Comparison of ENCODE assay signal across 8 cellular contexts in genomic region chr1:221725683-221726330, GRCh38. TPM values are rescaled to one million over a fixed set of nuclear protein-coding genes. Genes with fewer than 3 reads are reported as not detected.
DNase-seq lines count a peak whose midpoint lies in the region; ATAC-seq and TF ChIP-seq lines count a peak whose summit lies in the region.

No MANE protein-coding gene starts in this region.

- ATAC-seq in GM18508 (IDR thresholded peaks at IDR 0.05; ENCODE audit: insufficient read depth, unreplicated experiment) = peak; percentile 7
- peak; percentile 30 for ATAC-seq in HG02943 (IDR thresholded peaks at IDR 0.05; ENCODE audit: low read depth, unreplicated experiment)
- ATAC-seq in activated CD8-positive, alpha-beta T cell treated with anti-CD3 and anti-CD28 coated beads, Interleukin-2, amount 10 ng/mL, durations not matched to agents 7 days and 5 days = no peak

- peak overlapping the region; percentile 59 for H3K27ac Mint-ChIP-seq in activated CD8-positive, alpha-beta T cell treated with anti-CD3 and anti-CD28 coated beads, Interleukin-2, amount 10 ng/mL, durations not matched to agents 7 days and 5 days

- peak overlapping the region in 1 of 2 donors; percentile 2 for H3K4me3 ChIP-seq in muscle layer of duodenum (ENCODE audit: low read depth in 1 of 2, low read length in 2 of 2)
- no peak overlapping the region for H3K4me3 ChIP-seq in vagina
- no peak overlapping the region for H3K4me3 ChIP-seq in thyroid gland (replicated peaks in 1 of 3)
- H3K4me3 ChIP-seq in hepatocyte = no peak overlapping the region

- no peak overlapping the region for H3K4me2 ChIP-seq in hepatocyte

- DNase-seq in activated CD8-positive, alpha-beta T cell treated with anti-CD3 and anti-CD28 coated beads, Interleukin-2, amount 10 ng/mL, durations not matched to agents 7 days and 5 days = no peak
- no peak for DNase-seq in vagina (ENCODE audit: extremely low spot score in 2 of 2)
- DNase-seq in thyroid gland = no peak
- DNase-seq in NCI-H748 (lab: John Stamatoyannopoulos, UW; ENCODE audit: unreplicated experiment) = no peak
- no peak for DNase-seq in hepatocyte (ENCODE audit: low spot score)

- H3K36me3 ChIP-seq in muscle layer of duodenum (ENCODE audit: control insufficient read depth in 1 of 2, insufficient read depth in 2 of 2, low read length in 2 of 2) = peaks cover 0 to 4% of the 10 kb centered on the region in 2 donors
- no peaks in the 10 kb centered on the region for H3K36me3 ChIP-seq in vagina
- no peaks in the 10 kb centered on the region for H3K36me3 ChIP-seq in thyroid gland
- no peaks in the 10 kb centered on the region for H3K36me3 ChIP-seq in hepatocyte (replicated peaks; ENCODE audit: insufficient read depth, low read depth)

- no peaks in the 10 kb centered on the region for H3K27me3 Mint-ChIP-seq in activated CD8-positive, alpha-beta T cell treated with anti-CD3 and anti-CD28 coated beads, Interleukin-2, amount 10 ng/mL, durations not matched to agents 7 days and 5 days (ENCODE audit: low read depth)

- H3K9me3 ChIP-seq in muscle layer of duodenum (ENCODE audit: control insufficient read depth in 1 of 2, low read length in 2 of 2) (no peaks in the 10 kb centered on the region), vagina (no peaks in the 10 kb centered on the region), thyroid gland (no peaks in the 10 kb centered on the region), hepatocyte (ENCODE audit: low read depth) (no peaks in the 10 kb centered on the region)

- H3K27ac ChIP-seq in muscle layer of duodenum (ENCODE audit: low read length) (peak overlapping the region; percentile 20), vagina (no peak overlapping the region), thyroid gland (no peak overlapping the region), hepatocyte (no peak overlapping the region)

- H3K4me3 Mint-ChIP-seq in activated CD8-positive, alpha-beta T cell treated with anti-CD3 and anti-CD28 coated beads, Interleukin-2, amount 10 ng/mL, durations not matched to agents 7 days and 5 days = peak overlapping the region; percentile 52

- POLR2A ChIA-PET in activated CD8-positive, alpha-beta T cell treated with anti-CD3 and anti-CD28 coated beads, Interleukin-2, amount 10 ng/mL, durations not matched to agents 7 days and 5 days (lab: Charles Lee) = interaction anchor here (1.3 to 6.8 kb wide), 4 partner anchors 11 to 18 kb away, joined by 3 to 56 read pairs (median 12); partner anchors contain the start of gene DUSP10

- no peaks in the 10 kb centered on the region for H3K27me3 ChIP-seq in muscle layer of duodenum (ENCODE audit: low read depth, low read length)
- no peaks in the 10 kb centered on the region for H3K27me3 ChIP-seq in vagina
- no peaks in the 10 kb centered on the region for H3K27me3 ChIP-seq in thyroid gland
- no peaks in the 10 kb centered on the region for H3K27me3 ChIP-seq in hepatocyte

- TF ChIP-seq CTCF in vagina (IDR thresholded peaks at IDR 0.05) (no peak), thyroid gland (IDR thresholded peaks at IDR 0.05) (no peak), hepatocyte (IDR thresholded peaks at IDR 0.05; ENCODE audit: poor library complexity) (no peak)

- 70 to 79% methylated on average over 2 of the region's 2 CpGs for WGBS in thyroid gland, 2 donors
- WGBS in hepatocyte (ENCODE audit: low lambda C conversion rate, missing lambda C conversion rate) = 61% methylated on average over 2 of the region's 2 CpGs

- H4K20me1 ChIP-seq in hepatocyte (ENCODE audit: insufficient read depth, poor library complexity, severe bottlenecking) = no peaks in the 10 kb centered on the region

- peaks cover 77% of the 10 kb centered on the region for H3K36me3 Mint-ChIP-seq in activated CD8-positive, alpha-beta T cell treated with anti-CD3 and anti-CD28 coated beads, Interleukin-2, amount 10 ng/mL, durations not matched to agents 7 days and 5 days (ENCODE audit: low read depth)

- TF ChIP-seq POLR2A in vagina (IDR thresholded peaks at IDR 0.05) (no peak), thyroid gland (IDR thresholded peaks at IDR 0.05) (no peak)

- H3K79me2 ChIP-seq in hepatocyte = peaks cover 2% of the 10 kb centered on the region

- peaks cover 16% of the 10 kb centered on the region for H3K9me3 Mint-ChIP-seq in activated CD8-positive, alpha-beta T cell treated with anti-CD3 and anti-CD28 coated beads, Interleukin-2, amount 10 ng/mL, durations not matched to agents 7 days and 5 days (ENCODE audit: insufficient read depth)

- no peak overlapping the region for H2AFZ ChIP-seq in hepatocyte

- no peaks in the 10 kb centered on the region for H3K9me2 ChIP-seq in hepatocyte (replicated peaks; ENCODE audit: insufficient read depth)

- CTCF ChIA-PET in activated CD8-positive, alpha-beta T cell treated with anti-CD3 and anti-CD28 coated beads, Interleukin-2, amount 10 ng/mL, durations not matched to agents 7 days and 5 days (lab: Charles Lee) = interaction anchor here (1.3 to 3.3 kb wide), 5 partner anchors 11 to 17 kb away, joined by 3 to 21 read pairs (median 7); partner anchors contain the start of gene DUSP10

- intact Hi-C loops in vagina (cut with DNase I) (no loop called here), thyroid gland (cut with DNase I) (no loop called here)

- H3K4me1 ChIP-seq in muscle layer of duodenum (ENCODE audit: control insufficient read depth in 1 of 2, insufficient read depth in 2 of 2, low read length in 2 of 2) = peaks cover 6 to 42% of the 10 kb centered on the region in 2 donors
- peaks cover 26% of the 10 kb centered on the region for H3K4me1 ChIP-seq in vagina
- peaks cover 0 to 11% of the 10 kb centered on the region in 2 donors for H3K4me1 ChIP-seq in thyroid gland
- H3K4me1 ChIP-seq in hepatocyte (ENCODE audit: insufficient read depth) = no peaks in the 10 kb centered on the region

- peaks cover 70% of the 10 kb centered on the region for H3K4me1 Mint-ChIP-seq in activated CD8-positive, alpha-beta T cell treated with anti-CD3 and anti-CD28 coated beads, Interleukin-2, amount 10 ng/mL, durations not matched to agents 7 days and 5 days (ENCODE audit: low read depth)

RNA-seq across cellular contexts. Expression of gene DUSP10, which starts 16.1 kb away (rescaled TPM):
- 10 to 100 TPM; 12.1 to 13.0 TPM for total RNA-seq in activated CD8-positive, alpha-beta T cell treated with anti-CD3 and anti-CD28 coated beads, Interleukin-2, amount 10 ng/mL, durations not matched to agents 7 days and 5 days
- total RNA-seq in vagina = 4.7 TPM
- total RNA-seq in thyroid gland = 10 to 100 TPM in 1 of 4 donors, 1 to 10 TPM in 3; 7.2 to 13.8 (median 8.6) TPM
- 16.5 and 17.6 TPM in 2 replicates for total RNA-seq in hepatocyte
- polyA plus RNA-seq in hepatocyte = 13.1 and 14.9 TPM in 2 replicates
